8 cellular contexts compared by ENCODE assay signal in the genomic region with DNA sequence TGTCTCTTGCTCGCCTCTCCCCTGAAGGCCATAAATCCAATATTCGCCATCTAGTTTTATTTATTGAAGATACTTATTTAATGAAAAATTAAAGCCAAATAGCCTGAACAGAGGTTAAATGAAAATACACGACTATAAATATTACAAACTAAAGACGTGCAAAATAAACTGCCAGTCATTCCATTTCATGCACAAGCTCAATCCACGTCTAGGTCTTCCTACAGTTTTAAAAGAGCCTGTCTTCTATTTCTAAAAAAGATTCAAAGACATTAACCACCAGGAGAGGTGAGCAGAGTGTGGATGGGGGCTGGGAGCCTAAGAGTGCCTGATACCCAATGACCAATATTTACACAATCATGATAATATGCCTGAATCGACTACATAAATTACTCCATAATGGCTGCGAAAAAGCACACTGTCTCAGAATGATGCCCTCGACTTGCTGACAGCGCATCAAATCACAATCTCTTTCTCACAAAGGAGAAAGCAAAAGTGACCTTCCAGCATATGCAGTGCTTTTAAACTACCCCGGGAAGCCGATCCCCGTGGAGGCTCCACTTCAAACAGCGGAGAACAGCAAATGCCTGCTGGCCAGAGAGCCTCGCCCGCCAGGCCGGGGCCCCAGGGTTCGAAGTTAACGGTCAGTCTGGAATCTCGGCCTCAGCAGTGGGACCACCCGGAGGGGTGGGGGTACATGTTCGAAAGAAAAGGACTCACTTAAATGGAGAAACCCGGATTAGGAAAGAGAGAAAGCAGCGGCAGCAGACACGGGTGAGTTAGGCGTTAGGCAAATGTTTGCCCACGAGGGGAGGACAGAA. TPM values are rescaled to one million over a fixed set of nuclear protein-coding genes. Genes with fewer than 3 reads are reported as not detected.
DNase-seq lines count a peak whose midpoint lies in the region; ATAC-seq and TF ChIP-seq lines count a peak whose summit lies in the region.

No MANE protein-coding gene starts in this region.

- H3K9me2 ChIP-seq in Karpas-422 (replicated peaks; ENCODE audit: insufficient read depth, low read length) = no peaks in the 10 kb centered on the region

- H3K27ac Mint-ChIP-seq in osteocyte (ENCODE audit: unreplicated experiment) = peak overlapping the region; percentile 98

- H3K4me2 ChIP-seq in Karpas-422 (ENCODE audit: low read depth, low read length, poor library complexity, severe bottlenecking) = peak overlapping the region; percentile 95

- H3K27me3 Mint-ChIP-seq in osteocyte (ENCODE audit: unreplicated experiment) = no peaks in the 10 kb centered on the region

- H3K9me3 ChIP-seq in Karpas-422 (ENCODE audit: low read length) (no peaks in the 10 kb centered on the region), gastroesophageal sphincter (no peaks in the 10 kb centered on the region)

- TF ChIP-seq EP300 in gastroesophageal sphincter (IDR thresholded peaks at IDR 0.05) = no peak

- peaks cover 6% of the 10 kb centered on the region for H3K36me3 Mint-ChIP-seq in osteocyte (ENCODE audit: unreplicated experiment)

- peak; percentile 59 for DNase-seq in ELF-1 (ENCODE audit: low read depth, low spot score)
- DNase-seq in Karpas-422 = peak; percentile 60
- peak; percentile 41 to 44 for DNase-seq in activated T-cell treated with anti-CD3 and anti-CD28 coated beads, Interleukin-2, amount 50 U/mL, for 48 hours
- peak; percentile 84 for DNase-seq in osteocyte (ENCODE audit: extremely low spot score, unreplicated experiment)
- DNase-seq in stimulated activated naive CD4-positive, alpha-beta T cell treated with Interleukin-2 at 50 U/mL for 16 hours (lab: John Stamatoyannopoulos, UW) = no peak

- no peaks in the 10 kb centered on the region for H3K9me3 Mint-ChIP-seq in osteocyte (ENCODE audit: unreplicated experiment)

- peaks cover 61% of the 10 kb centered on the region for H3K4me1 ChIP-seq in Karpas-422 (ENCODE audit: low read length)
- H3K4me1 ChIP-seq in gastroesophageal sphincter = peaks cover 0 to 57% (median 7%) of the 10 kb centered on the region in 3 donors

- H3K36me3 ChIP-seq in Karpas-422 (ENCODE audit: insufficient read depth, low read length) (peaks cover 34% of the 10 kb centered on the region), gastroesophageal sphincter (peaks cover 0 to 9% of the 10 kb centered on the region in 2 donors)

- WGBS in gastroesophageal sphincter (ENCODE audit: low coverage in 1 of 2), 2 donors = 8 to 15% methylated on average over 11 to 25 of the region's 26 CpGs

- peaks cover 64% of the 10 kb centered on the region for H3K79me2 ChIP-seq in Karpas-422 (ENCODE audit: low read length)

- H4K20me1 ChIP-seq in Karpas-422 (ENCODE audit: insufficient read depth, low read depth, low read length) = no peaks in the 10 kb centered on the region; the same call in 1 of the 2 replicates

- peak overlapping the region; percentile 92 for H3K9ac ChIP-seq in Karpas-422 (ENCODE audit: low read length)

- peak overlapping the region; percentile 97 for H3K4me3 Mint-ChIP-seq in osteocyte (ENCODE audit: unreplicated experiment)

- H3K4me3 ChIP-seq in Karpas-422 (ENCODE audit: low read length) = peak overlapping the region; percentile 88
- H3K4me3 ChIP-seq in gastroesophageal sphincter = peak overlapping the region; percentile 82 to 98

- peaks cover 36% of the 10 kb centered on the region for H3K4me1 Mint-ChIP-seq in osteocyte (ENCODE audit: unreplicated experiment)

- H3K27ac ChIP-seq in Karpas-422 (ENCODE audit: low read length) (peak overlapping the region; percentile 92), gastroesophageal sphincter (peak overlapping the region; percentile 1 to 99 (median 96))

- H3K27me3 ChIP-seq in Karpas-422 (ENCODE audit: low read length) (no peaks in the 10 kb centered on the region), gastroesophageal sphincter (no peaks in the 10 kb centered on the region)

- TF ChIP-seq CTCF in gastroesophageal sphincter (IDR thresholded peaks at IDR 0.05) (no peak), osteocyte (IDR thresholded peaks at IDR 0.05) (no peak)

- no peak for TF ChIP-seq POLR2A in gastroesophageal sphincter (IDR thresholded peaks at IDR 0.05)

- no peak for ATAC-seq in gastroesophageal sphincter
- no peak for ATAC-seq in HG03045 (IDR thresholded peaks at IDR 0.05; ENCODE audit: unreplicated experiment)
- no peak for ATAC-seq in HG02610 (IDR thresholded peaks at IDR 0.05; ENCODE audit: unreplicated experiment)

- H2AFZ ChIP-seq in Karpas-422 (ENCODE audit: low read length) = no peak overlapping the region

RNA-seq across cellular contexts. Expression of gene FCHSD2, which starts 1.7 kb away (rescaled TPM):
- 41.1 and 48.2 TPM in 2 replicates for total RNA-seq in Karpas-422 (2014; rRNA removed; shearing (Covaris generic); ENCODE audit: low replicate concordance)
- total RNA-seq in gastroesophageal sphincter (10 to 100 TPM; 17.0 to 40.0 (median 27.0) TPM), osteocyte (39.0 and 39.4 TPM in 2 replicates)
